ENCODE assay signal across 2 cellular contexts in genomic region chr1:206445861-206446495, GRCh38.
TF ChIP-seq lines count a peak whose summit lies in the region.

No MANE protein-coding gene starts in this region.

TF ChIP-seq in HepG2, 621 proteins besides CTCF, POLR2A, EP300 and RAD21:
- TF ChIP-seq SNAI1 (CRISPR knock-in tag; IDR thresholded peaks at IDR 0.05; ENCODE audit: borderline replicate concordance) (no peak), RBM22 (optimal IDR thresholded peaks at IDR 0.05; ENCODE audit: low read length) (peak; percentile 59)

TF ChIP-seq in WTC11, 78 proteins besides CTCF, POLR2A, EP300 and RAD21:
- TF ChIP-seq NR2C2 (CRISPR knock-in tag; IDR thresholded peaks at IDR 0.05) (no peak), FOXJ3 (CRISPR knock-in tag; IDR thresholded peaks at IDR 0.05; ENCODE audit: borderline replicate concordance) (no peak), CDX4 (CRISPR knock-in tag; IDR thresholded peaks at IDR 0.05; ENCODE audit: borderline replicate concordance) (no peak)
- TF ChIP-seq, protein P1, sequence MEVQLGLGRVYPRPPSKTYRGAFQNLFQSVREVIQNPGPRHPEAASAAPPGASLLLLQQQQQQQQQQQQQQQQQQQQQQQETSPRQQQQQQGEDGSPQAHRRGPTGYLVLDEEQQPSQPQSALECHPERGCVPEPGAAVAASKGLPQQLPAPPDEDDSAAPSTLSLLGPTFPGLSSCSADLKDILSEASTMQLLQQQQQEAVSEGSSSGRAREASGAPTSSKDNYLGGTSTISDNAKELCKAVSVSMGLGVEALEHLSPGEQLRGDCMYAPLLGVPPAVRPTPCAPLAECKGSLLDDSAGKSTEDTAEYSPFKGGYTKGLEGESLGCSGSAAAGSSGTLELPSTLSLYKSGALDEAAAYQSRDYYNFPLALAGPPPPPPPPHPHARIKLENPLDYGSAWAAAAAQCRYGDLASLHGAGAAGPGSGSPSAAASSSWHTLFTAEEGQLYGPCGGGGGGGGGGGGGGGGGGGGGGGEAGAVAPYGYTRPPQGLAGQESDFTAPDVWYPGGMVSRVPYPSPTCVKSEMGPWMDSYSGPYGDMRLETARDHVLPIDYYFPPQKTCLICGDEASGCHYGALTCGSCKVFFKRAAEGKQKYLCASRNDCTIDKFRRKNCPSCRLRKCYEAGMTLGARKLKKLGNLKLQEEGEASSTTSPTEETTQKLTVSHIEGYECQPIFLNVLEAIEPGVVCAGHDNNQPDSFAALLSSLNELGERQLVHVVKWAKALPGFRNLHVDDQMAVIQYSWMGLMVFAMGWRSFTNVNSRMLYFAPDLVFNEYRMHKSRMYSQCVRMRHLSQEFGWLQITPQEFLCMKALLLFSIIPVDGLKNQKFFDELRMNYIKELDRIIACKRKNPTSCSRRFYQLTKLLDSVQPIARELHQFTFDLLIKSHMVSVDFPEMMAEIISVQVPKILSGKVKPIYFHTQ (CRISPR knock-in tag; IDR thresholded peaks at IDR 0.05) = no peak
